Comparison of ENCODE assay signal across 13 cellular contexts in genomic region chr15:88874275-88874674, GRCh38. TPM values are rescaled to one million over a fixed set of nuclear protein-coding genes. Genes with fewer than 3 reads are reported as not detected.
DNase-seq lines count a peak whose midpoint lies in the region; ATAC-seq and TF ChIP-seq lines count a peak whose summit lies in the region.
"Had no signal": no experiment of that assay in that cellular context is flagged by ENCODE, and none has a peak within 500 bp of the region (broad histone marks: within the 10 kb centered on the region; RNA-seq: fewer than 3 reads in every experiment).

No MANE protein-coding gene starts in this region.

- H3K27me3 Mint-ChIP-seq in neural progenitor cell (ENCODE audit: insufficient read depth, low read depth): peaks cover 6% of the 10 kb centered on the region
- H3K27me3 Mint-ChIP-seq: CD4-positive, alpha-beta T cell had no signal

- ATAC-seq in thoracic aorta (ENCODE audit: insufficient number of reproducible peaks, low FRiP score, low read depth): no peak
- ATAC-seq in GM21381 (IDR thresholded peaks at IDR 0.05; ENCODE audit: unreplicated experiment): no peak
- no peak for ATAC-seq in HG03378 (IDR thresholded peaks at IDR 0.05; ENCODE audit: unreplicated experiment)

- peaks cover 0 to 10% of the 10 kb centered on the region in 2 donors for H3K4me1 ChIP-seq in ascending aorta
- no peaks in the 10 kb centered on the region for H3K4me1 ChIP-seq in neural progenitor cell
- H3K4me1 ChIP-seq in thoracic aorta (ENCODE audit: control insufficient read depth in 1 of 2, low read depth in 2 of 2): peaks cover 14 to 21% of the 10 kb centered on the region in 2 donors
- H3K4me1 ChIP-seq: Caco-2, HAP-1 had no signal

- no peak overlapping the region for H3K4me3 Mint-ChIP-seq in neural progenitor cell
- H3K4me3 Mint-ChIP-seq: CD4-positive, alpha-beta T cell had no signal

- no peaks in the 10 kb centered on the region for H4K20me1 ChIP-seq in neural progenitor cell (ENCODE audit: low read depth)

- peak overlapping the region in 1 of 2 donors; percentile 46 for H3K4me3 ChIP-seq in ascending aorta
- H3K4me3 ChIP-seq in neural progenitor cell: no peak overlapping the region
- peak overlapping the region; percentile 57 for H3K4me3 ChIP-seq in thoracic aorta
- H3K4me3 ChIP-seq: HAP-1 had no signal

- H3K79me2 ChIP-seq in neural progenitor cell (ENCODE audit: low read depth): no peaks in the 10 kb centered on the region

- no peak for TF ChIP-seq CTCF in ascending aorta (IDR thresholded peaks at IDR 0.05)
- no peak for TF ChIP-seq CTCF in neural progenitor cell (IDR thresholded peaks at IDR 0.05)
- TF ChIP-seq CTCF in thoracic aorta (IDR thresholded peaks at IDR 0.05): no peak

- H3F3A ChIP-seq in neural progenitor cell (ENCODE audit: low read depth): no peaks in the 10 kb centered on the region

- H2AFZ ChIP-seq in neural progenitor cell (replicated peaks): no peak overlapping the region

- H3K27me3 ChIP-seq in ascending aorta (no peaks in the 10 kb centered on the region), neural progenitor cell (no peaks in the 10 kb centered on the region), thoracic aorta (replicated peaks; ENCODE audit: insufficient read depth) (no peaks in the 10 kb centered on the region)

- H3K9ac ChIP-seq in neural progenitor cell: no peak overlapping the region

- H3K36me3 Mint-ChIP-seq in neural progenitor cell: no peaks in the 10 kb centered on the region

- no peaks in the 10 kb centered on the region for H3K4me1 Mint-ChIP-seq in neural progenitor cell

- H3K9me3 ChIP-seq in ascending aorta (no peaks in the 10 kb centered on the region), neural progenitor cell (ENCODE audit: low read depth) (no peaks in the 10 kb centered on the region), thoracic aorta (no peaks in the 10 kb centered on the region)
- H3K9me3 ChIP-seq: Caco-2 had no signal

- peaks cover 0 to 33% of the 10 kb centered on the region in 2 donors for H3K36me3 ChIP-seq in ascending aorta
- H3K36me3 ChIP-seq in neural progenitor cell: no peaks in the 10 kb centered on the region
- H3K36me3 ChIP-seq in thoracic aorta: no peaks in the 10 kb centered on the region

- H3K9me3 Mint-ChIP-seq in neural progenitor cell: peaks cover 6% of the 10 kb centered on the region
- H3K9me3 Mint-ChIP-seq: CD4-positive, alpha-beta T cell had no signal

- intact Hi-C loops in ascending aorta (cut with DNase I): no loop called here
- intact Hi-C loops in posterior vena cava (cut with DNase I): no loop called here

- DNase-seq in ascending aorta (ENCODE audit: low spot score in 2 of 2): no peak
- no peak for DNase-seq in neural progenitor cell (ENCODE audit: low spot score)
- no peak for DNase-seq in thoracic aorta (ENCODE audit: low spot score)
- DNase-seq in activated T-cell treated with anti-CD3 and anti-CD28 coated beads, Interleukin-2, amount 50 U/mL, for 48 hours: no peak
- no peak for DNase-seq in posterior vena cava (ENCODE audit: low spot score)
- DNase-seq: AML-193; Caco-2; CD4-positive, alpha-beta T cell; GOT3 had no signal

- peak overlapping the region; percentile 70 for H3K27ac Mint-ChIP-seq in neural progenitor cell
- H3K27ac Mint-ChIP-seq: CD4-positive, alpha-beta T cell had no signal

- H3K27ac ChIP-seq in ascending aorta (peak overlapping the region; percentile 31 to 65), neural progenitor cell (no peak overlapping the region), thoracic aorta (peak overlapping the region; percentile 21 to 28)
- H3K27ac ChIP-seq: C4-2B had no signal

- no peak overlapping the region for H3K4me2 ChIP-seq in neural progenitor cell

RNA-seq across cellular contexts. Expression of gene HAPLN3, which starts 21.1 kb away (rescaled TPM):
- total RNA-seq in ascending aorta (189 TPM), neural progenitor cell (ENCODE audit: low replicate concordance) (2.7 and 9.5 TPM in 2 replicates), thoracic aorta (100 to 1,000 TPM; 111 to 173 TPM), posterior vena cava (10 to 100 TPM; 25.4 to 27.9 TPM)

RNA-seq across cellular contexts. Expression of gene MFGE8, which starts 38.9 kb away (rescaled TPM):
- total RNA-seq in ascending aorta: 1,738 TPM
- total RNA-seq in neural progenitor cell (ENCODE audit: low replicate concordance): 92.6 and 124 TPM in 2 replicates
- total RNA-seq in thoracic aorta: 1,000 to 10,000 TPM; 1,687 to 3,053 TPM
- 1,000 to 10,000 TPM in 1 of 2 donors, 100 to 1,000 TPM in 1; 829 to 1,044 TPM for total RNA-seq in posterior vena cava
